ENCODE assay signal across 1 cellular context in the genomic region with DNA sequence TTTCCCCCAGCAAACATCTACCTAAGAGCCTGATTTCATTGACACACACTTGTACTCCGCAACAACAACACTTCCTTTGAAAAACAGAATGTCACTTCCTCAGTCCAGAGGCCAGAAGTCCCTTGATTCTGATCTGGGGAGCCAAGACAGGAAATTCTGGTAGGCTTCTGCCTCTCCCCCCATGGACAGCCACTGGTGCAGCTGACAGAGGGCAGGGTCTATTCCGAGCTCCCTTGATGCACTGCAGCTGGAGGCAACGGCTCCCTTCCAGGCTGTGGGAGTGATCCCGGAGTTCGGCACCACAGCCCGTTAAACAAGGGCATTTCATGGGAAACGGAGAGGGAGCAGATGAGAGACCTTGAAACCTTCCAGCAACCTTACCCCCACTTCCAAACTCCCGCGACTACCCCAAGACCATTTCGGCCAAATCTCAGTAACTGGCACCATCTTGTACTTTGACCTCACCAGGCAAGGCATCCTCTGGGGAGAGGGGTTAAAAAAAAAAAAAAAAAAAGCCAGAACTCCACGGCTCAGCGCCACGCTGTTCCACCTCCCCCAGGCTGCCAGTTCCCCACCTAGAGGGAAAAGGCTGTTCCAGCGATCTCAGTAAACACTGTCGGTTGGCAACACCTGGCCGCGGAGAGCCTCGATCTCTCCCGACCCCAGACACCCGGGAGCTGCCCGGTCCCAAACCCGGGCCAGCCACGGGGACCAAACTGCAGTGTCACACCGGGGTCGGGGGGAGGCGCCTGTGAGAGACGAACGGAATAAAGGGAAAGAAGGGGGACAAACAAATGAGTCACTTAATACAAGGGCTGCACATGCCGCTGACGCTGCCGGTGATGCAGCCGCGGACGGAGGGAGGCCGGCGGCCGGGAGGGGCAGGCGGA.
TF ChIP-seq lines count a peak whose summit lies in the region.

No MANE protein-coding gene starts in this region.

TF ChIP-seq in K562, 482 proteins besides CTCF, POLR2A, EP300 and RAD21 (continued from another document and continues in another):
- TF ChIP-seq, protein P1, sequence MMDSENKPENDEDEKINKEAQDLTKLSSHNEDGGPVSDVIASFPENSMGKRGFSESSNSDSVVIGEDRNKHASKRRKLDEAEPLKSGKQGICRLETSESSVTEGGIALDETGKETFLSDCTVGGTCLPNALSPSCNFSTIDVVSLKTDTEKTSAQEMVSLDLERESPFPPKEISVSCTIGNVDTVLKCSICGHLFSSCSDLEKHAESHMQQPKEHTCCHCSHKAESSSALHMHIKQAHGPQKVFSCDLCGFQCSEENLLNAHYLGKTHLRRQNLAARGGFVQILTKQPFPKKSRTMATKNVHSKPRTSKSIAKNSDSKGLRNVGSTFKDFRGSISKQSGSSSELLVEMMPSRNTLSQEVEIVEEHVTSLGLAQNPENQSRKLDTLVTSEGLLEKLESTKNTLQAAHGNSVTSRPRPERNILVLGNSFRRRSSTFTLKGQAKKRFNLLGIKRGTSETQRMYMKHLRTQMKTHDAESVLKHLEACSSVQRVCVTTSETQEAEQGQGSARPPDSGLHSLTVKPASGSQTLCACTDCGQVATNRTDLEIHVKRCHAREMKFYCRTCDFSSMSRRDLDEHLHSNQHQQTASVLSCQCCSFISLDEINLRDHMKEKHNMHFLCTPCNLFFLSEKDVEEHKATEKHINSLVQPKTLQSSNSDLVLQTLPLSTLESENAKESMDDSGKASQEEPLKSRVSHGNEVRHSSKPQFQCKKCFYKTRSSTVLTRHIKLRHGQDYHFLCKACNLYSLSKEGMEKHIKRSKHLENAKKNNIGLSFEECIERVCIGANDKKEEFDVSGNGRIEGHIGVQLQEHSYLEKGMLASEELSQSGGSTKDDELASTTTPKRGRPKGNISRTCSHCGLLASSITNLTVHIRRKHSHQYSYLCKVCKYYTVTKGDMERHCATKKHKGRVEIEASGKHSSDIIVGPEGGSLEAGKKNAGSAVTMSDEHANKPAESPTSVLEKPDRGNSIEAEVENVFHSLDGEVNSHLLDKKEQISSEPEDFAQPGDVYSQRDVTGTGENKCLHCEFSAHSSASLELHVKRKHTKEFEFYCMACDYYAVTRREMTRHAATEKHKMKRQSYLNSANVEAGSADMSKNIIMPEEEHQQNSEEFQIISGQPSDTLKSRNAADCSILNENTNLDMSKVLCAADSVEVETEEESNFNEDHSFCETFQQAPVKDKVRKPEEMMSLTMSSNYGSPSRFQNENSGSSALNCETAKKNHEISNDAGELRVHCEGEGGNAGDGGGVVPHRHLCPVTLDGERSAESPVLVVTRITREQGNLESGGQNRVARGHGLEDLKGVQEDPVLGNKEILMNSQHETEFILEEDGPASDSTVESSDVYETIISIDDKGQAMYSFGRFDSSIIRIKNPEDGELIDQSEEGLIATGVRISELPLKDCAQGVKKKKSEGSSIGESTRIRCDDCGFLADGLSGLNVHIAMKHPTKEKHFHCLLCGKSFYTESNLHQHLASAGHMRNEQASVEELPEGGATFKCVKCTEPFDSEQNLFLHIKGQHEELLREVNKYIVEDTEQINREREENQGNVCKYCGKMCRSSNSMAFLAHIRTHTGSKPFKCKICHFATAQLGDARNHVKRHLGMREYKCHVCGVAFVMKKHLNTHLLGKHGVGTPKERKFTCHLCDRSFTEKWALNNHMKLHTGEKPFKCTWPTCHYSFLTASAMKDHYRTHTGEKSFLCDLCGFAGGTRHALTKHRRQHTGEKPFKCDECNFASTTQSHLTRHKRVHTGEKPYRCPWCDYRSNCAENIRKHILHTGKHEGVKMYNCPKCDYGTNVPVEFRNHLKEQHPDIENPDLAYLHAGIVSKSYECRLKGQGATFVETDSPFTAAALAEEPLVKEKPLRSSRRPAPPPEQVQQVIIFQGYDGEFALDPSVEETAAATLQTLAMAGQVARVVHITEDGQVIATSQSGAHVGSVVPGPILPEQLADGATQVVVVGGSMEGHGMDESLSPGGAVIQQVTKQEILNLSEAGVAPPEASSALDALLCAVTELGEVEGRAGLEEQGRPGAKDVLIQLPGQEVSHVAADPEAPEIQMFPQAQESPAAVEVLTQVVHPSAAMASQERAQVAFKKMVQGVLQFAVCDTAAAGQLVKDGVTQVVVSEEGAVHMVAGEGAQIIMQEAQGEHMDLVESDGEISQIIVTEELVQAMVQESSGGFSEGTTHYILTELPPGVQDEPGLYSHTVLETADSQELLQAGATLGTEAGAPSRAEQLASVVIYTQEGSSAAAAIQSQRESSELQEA (IDR thresholded peaks at IDR 0.05; ENCODE audit: low read depth) = no peak
- TF ChIP-seq, protein P2, sequence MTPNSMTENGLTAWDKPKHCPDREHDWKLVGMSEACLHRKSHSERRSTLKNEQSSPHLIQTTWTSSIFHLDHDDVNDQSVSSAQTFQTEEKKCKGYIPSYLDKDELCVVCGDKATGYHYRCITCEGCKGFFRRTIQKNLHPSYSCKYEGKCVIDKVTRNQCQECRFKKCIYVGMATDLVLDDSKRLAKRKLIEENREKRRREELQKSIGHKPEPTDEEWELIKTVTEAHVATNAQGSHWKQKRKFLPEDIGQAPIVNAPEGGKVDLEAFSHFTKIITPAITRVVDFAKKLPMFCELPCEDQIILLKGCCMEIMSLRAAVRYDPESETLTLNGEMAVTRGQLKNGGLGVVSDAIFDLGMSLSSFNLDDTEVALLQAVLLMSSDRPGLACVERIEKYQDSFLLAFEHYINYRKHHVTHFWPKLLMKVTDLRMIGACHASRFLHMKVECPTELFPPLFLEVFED (CRISPR knock-in tag; conservative IDR thresholded peaks at IDR 0.05) = no peak
- TF ChIP-seq RNF2 (IDR thresholded peaks at IDR 0.05) = no peak; the same call in 1 of the 2 replicates
- no peak for TF ChIP-seq KAT2B (IDR thresholded peaks at IDR 0.05; ENCODE audit: low read depth, low read length)
- TF ChIP-seq SMARCE1 (IDR thresholded peaks at IDR 0.05) = peak; percentile 62; the same call in 1 of the 2 replicates
- no peak for TF ChIP-seq KAT8 (IDR thresholded peaks at IDR 0.05; ENCODE audit: low read depth)
- TF ChIP-seq MTA1 (IDR thresholded peaks at IDR 0.05; ENCODE audit: borderline replicate concordance) = no peak
- TF ChIP-seq CREB1 (IDR thresholded peaks at IDR 0.05) = peak; percentile 73
- peak; percentile 72 for TF ChIP-seq CREB1 (CRISPR knock-in tag; IDR thresholded peaks at IDR 0.05)
- TF ChIP-seq VEZF1 (CRISPR knock-in tag; IDR thresholded peaks at IDR 0.05) = no peak
- no peak for TF ChIP-seq PURB (CRISPR knock-in tag; IDR thresholded peaks at IDR 0.05; ENCODE audit: low read depth)
- 0 out of 2 replicates have a peak, but pooled peaks have one; percentile 36 for TF ChIP-seq ZNF583 (CRISPR knock-in tag; IDR thresholded peaks at IDR 0.05)
- TF ChIP-seq BRF1 (IDR thresholded peaks at IDR 0.05; ENCODE audit: borderline replicate concordance, extremely low read depth, insufficient read length) = no peak
- TF ChIP-seq ZNF384 (IDR thresholded peaks at IDR 0.05; ENCODE audit: low read depth, low read length) = peak; percentile 88
- TF ChIP-seq EHMT2 (IDR thresholded peaks at IDR 0.05) = peak; percentile 52; the same call in 1 of the 2 replicates
- TF ChIP-seq SP2 (IDR thresholded peaks at IDR 0.05; ENCODE audit: extremely low read depth, low read depth, low read length, poor library complexity, severe bottlenecking) = no peak
- TF ChIP-seq SLC30A9 (CRISPR knock-in tag; IDR thresholded peaks at IDR 0.05) = no peak
- TF ChIP-seq ZNF445 (CRISPR knock-in tag; IDR thresholded peaks at IDR 0.05; ENCODE audit: low read depth) = no peak
- TF ChIP-seq MCM7 (IDR thresholded peaks at IDR 0.05) = no peak
- peak; percentile 74; the same call in 1 of the 2 replicates for TF ChIP-seq CBX1 (IDR thresholded peaks at IDR 0.05; ENCODE audit: low read depth)
- TF ChIP-seq TARDBP (IDR thresholded peaks at IDR 0.05) = no peak
- TF ChIP-seq, protein P3, sequence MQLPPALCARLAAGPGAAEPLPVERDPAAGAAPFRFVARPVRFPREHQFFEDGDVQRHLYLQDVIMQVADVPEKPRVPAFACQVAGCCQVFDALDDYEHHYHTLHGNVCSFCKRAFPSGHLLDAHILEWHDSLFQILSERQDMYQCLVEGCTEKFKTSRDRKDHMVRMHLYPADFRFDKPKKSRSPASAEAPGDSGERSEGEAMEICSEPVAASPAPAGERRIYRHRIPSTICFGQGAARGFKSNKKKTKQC (CRISPR knock-in tag; IDR thresholded peaks at IDR 0.05) = no peak
- no peak for TF ChIP-seq MCM3 (IDR thresholded peaks at IDR 0.05)
- no peak for TF ChIP-seq ARHGAP35 (IDR thresholded peaks at IDR 0.05; ENCODE audit: partially characterized antibody)
- no peak for TF ChIP-seq BRCA1 (IDR thresholded peaks at IDR 0.05)
- no peak for TF ChIP-seq BRCA1 (CRISPR knock-in tag; IDR thresholded peaks at IDR 0.05)
- TF ChIP-seq ZNF217 (CRISPR knock-in tag; IDR thresholded peaks at IDR 0.05) = no peak
- no peak for TF ChIP-seq NR0B1 (IDR thresholded peaks at IDR 0.05; ENCODE audit: partially characterized antibody)
- TF ChIP-seq CXXC5 (CRISPR knock-in tag; IDR thresholded peaks at IDR 0.05) = peak; percentile 66
- TF ChIP-seq ZNF280A (IDR thresholded peaks at IDR 0.05; ENCODE audit: low read depth, partially characterized antibody) = no peak
- no peak for TF ChIP-seq ARID2 (IDR thresholded peaks at IDR 0.05)
- TF ChIP-seq GATAD2B (IDR thresholded peaks at IDR 0.05; ENCODE audit: borderline replicate concordance) = peak; percentile 48; the same call in 1 of the 2 replicates
- no peak for TF ChIP-seq PRPF4 (IDR thresholded peaks at IDR 0.05; ENCODE audit: insufficient read depth, low read depth, low read length, poor library complexity, severe bottlenecking)
- TF ChIP-seq POU5F1 (IDR thresholded peaks at IDR 0.05; ENCODE audit: borderline replicate concordance, low read depth, low read length, partially characterized antibody) = no peak
- TF ChIP-seq PATZ1 (CRISPR knock-in tag; IDR thresholded peaks at IDR 0.05; ENCODE audit: borderline replicate concordance) = no peak
- TF ChIP-seq CBX8 (IDR thresholded peaks at IDR 0.05; ENCODE audit: borderline replicate concordance, extremely low read depth, low read depth, low read length, poor library complexity, severe bottlenecking) = no peak
- TF ChIP-seq, protein P4, sequence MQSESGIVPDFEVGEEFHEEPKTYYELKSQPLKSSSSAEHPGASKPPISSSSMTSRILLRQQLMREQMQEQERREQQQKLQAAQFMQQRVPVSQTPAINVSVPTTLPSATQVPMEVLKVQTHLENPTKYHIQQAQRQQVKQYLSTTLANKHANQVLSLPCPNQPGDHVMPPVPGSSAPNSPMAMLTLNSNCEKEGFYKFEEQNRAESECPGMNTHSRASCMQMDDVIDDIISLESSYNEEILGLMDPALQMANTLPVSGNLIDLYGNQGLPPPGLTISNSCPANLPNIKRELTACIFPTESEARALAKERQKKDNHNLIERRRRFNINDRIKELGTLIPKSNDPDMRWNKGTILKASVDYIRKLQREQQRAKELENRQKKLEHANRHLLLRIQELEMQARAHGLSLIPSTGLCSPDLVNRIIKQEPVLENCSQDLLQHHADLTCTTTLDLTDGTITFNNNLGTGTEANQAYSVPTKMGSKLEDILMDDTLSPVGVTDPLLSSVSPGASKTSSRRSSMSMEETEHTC (IDR thresholded peaks at IDR 0.05) = peak; percentile 39; the same call in 1 of the 2 replicates
